Comparison of ENCODE assay signal across 1 cellular context in the genomic region with DNA sequence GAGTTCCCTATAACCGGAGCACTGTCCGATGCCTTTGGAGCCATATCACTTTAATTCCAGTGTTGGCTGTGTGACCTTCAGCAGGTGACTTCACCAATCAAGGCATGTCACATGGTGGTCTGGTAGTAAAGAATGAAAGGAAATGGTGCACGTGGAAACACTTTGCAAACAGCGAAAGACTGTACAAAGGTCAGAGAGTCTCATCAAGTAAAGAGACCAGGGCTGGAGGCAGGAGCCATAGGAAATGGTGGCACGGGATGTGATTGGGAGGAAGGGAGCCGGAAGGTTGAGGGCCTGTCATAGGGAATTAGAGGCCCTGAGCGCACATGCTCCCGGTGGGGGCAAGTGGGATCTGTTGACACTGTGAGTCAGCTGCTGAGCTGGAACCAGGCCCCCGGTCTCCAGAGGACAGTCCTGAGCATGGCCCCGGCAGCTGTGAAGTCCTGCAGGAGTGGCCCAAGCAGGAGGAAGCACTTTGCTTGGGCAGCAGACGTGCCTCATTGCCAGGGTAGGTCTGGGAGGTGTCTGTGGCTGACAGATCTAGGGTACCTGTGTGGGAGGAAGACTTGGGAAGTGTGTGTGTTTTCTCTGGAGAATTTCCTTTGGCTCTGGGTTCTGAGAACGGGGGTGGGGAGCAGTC.
A peak's percentile ranks its signal among the peaks of the same experiment; 100 is the strongest.
TF ChIP-seq lines count a peak whose summit lies in the region.

No MANE protein-coding gene starts in this region.

TF ChIP-seq in K562, 482 proteins besides CTCF, POLR2A, EP300 and RAD21 (continued from another document):
- TF ChIP-seq, protein P1, sequence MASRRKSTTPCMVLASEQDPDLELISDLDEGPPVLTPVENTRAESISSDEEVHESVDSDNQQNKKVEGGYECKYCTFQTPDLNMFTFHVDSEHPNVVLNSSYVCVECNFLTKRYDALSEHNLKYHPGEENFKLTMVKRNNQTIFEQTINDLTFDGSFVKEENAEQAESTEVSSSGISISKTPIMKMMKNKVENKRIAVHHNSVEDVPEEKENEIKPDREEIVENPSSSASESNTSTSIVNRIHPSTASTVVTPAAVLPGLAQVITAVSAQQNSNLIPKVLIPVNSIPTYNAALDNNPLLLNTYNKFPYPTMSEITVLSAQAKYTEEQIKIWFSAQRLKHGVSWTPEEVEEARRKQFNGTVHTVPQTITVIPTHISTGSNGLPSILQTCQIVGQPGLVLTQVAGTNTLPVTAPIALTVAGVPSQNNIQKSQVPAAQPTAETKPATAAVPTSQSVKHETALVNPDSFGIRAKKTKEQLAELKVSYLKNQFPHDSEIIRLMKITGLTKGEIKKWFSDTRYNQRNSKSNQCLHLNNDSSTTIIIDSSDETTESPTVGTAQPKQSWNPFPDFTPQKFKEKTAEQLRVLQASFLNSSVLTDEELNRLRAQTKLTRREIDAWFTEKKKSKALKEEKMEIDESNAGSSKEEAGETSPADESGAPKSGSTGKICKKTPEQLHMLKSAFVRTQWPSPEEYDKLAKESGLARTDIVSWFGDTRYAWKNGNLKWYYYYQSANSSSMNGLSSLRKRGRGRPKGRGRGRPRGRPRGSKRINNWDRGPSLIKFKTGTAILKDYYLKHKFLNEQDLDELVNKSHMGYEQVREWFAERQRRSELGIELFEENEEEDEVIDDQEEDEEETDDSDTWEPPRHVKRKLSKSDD (conservative IDR thresholded peaks at IDR 0.05; ENCODE audit: low read length) = no peak
- no peak for TF ChIP-seq NFYB (IDR thresholded peaks at IDR 0.05; ENCODE audit: extremely low read depth, insufficient read length)
- no peak for TF ChIP-seq TEAD2 (tag; IDR thresholded peaks at IDR 0.05)
- TF ChIP-seq HDAC6 (IDR thresholded peaks at IDR 0.05; ENCODE audit: low read depth, low read length) = no peak
- TF ChIP-seq NUFIP1 (IDR thresholded peaks at IDR 0.05; ENCODE audit: partially characterized antibody) = no peak
- peak in 1 of 2 experiments; percentile 19; a peak in 1 of 4 replicates for TF ChIP-seq NRF1 (conservative IDR thresholded peaks at IDR 0.05 in 1 of 2, IDR thresholded peaks at IDR 0.05 in 1 of 2)
- TF ChIP-seq TBP (optimal IDR thresholded peaks at IDR 0.05; ENCODE audit: low read depth, low read length) = no peak
- TF ChIP-seq FOXK2 (conservative IDR thresholded peaks at IDR 0.05 in 1 of 2, IDR thresholded peaks at IDR 0.05 in 1 of 2; ENCODE audit: low read depth in 2 of 2) = no peak
- TF ChIP-seq HNRNPLL (IDR thresholded peaks at IDR 0.05; ENCODE audit: low read depth, low read length, poor library complexity, severe bottlenecking) = peak; percentile 21
- TF ChIP-seq ZNF644 (tag; IDR thresholded peaks at IDR 0.05; ENCODE audit: low read depth) = no peak
- TF ChIP-seq, protein P2, sequence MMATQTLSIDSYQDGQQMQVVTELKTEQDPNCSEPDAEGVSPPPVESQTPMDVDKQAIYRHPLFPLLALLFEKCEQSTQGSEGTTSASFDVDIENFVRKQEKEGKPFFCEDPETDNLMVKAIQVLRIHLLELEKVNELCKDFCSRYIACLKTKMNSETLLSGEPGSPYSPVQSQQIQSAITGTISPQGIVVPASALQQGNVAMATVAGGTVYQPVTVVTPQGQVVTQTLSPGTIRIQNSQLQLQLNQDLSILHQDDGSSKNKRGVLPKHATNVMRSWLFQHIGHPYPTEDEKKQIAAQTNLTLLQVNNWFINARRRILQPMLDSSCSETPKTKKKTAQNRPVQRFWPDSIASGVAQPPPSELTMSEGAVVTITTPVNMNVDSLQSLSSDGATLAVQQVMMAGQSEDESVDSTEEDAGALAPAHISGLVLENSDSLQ (IDR thresholded peaks at IDR 0.05) = no peak
- TF ChIP-seq, protein P3, sequence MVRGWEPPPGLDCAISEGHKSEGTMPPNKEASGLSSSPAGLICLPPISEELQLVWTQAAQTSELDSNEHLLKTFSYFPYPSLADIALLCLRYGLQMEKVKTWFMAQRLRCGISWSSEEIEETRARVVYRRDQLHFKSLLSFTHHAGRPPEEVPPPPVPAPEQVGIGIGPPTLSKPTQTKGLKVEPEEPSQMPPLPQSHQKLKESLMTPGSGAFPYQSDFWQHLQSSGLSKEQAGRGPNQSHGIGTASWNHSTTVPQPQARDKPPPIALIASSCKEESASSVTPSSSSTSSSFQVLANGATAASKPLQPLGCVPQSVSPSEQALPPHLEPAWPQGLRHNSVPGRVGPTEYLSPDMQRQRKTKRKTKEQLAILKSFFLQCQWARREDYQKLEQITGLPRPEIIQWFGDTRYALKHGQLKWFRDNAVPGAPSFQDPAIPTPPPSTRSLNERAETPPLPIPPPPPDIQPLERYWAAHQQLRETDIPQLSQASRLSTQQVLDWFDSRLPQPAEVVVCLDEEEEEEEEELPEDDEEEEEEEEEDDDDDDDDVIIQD (CRISPR knock-in tag; IDR thresholded peaks at IDR 0.05) = no peak
- TF ChIP-seq, protein P4, sequence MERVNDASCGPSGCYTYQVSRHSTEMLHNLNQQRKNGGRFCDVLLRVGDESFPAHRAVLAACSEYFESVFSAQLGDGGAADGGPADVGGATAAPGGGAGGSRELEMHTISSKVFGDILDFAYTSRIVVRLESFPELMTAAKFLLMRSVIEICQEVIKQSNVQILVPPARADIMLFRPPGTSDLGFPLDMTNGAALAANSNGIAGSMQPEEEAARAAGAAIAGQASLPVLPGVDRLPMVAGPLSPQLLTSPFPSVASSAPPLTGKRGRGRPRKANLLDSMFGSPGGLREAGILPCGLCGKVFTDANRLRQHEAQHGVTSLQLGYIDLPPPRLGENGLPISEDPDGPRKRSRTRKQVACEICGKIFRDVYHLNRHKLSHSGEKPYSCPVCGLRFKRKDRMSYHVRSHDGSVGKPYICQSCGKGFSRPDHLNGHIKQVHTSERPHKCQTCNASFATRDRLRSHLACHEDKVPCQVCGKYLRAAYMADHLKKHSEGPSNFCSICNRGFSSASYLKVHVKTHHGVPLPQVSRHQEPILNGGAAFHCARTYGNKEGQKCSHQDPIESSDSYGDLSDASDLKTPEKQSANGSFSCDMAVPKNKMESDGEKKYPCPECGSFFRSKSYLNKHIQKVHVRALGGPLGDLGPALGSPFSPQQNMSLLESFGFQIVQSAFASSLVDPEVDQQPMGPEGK (CRISPR knock-in tag; IDR thresholded peaks at IDR 0.05; ENCODE audit: borderline replicate concordance) = no peak
- TF ChIP-seq RBFOX2 (IDR thresholded peaks at IDR 0.05; ENCODE audit: low read depth, low read length) = no peak
- TF ChIP-seq, protein P5, sequence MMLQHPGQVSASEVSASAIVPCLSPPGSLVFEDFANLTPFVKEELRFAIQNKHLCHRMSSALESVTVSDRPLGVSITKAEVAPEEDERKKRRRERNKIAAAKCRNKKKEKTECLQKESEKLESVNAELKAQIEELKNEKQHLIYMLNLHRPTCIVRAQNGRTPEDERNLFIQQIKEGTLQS (IDR thresholded peaks at IDR 0.05) = no peak
- TF ChIP-seq, protein P5 (CRISPR knock-in tag; conservative IDR thresholded peaks at IDR 0.05) = no peak
- peak in 1 of 2 experiments; percentile 40; a peak in 1 of 4 replicates for TF ChIP-seq FOXA3 (CRISPR knock-in tag; conservative IDR thresholded peaks at IDR 0.05 in 1 of 2, IDR thresholded peaks at IDR 0.05 in 1 of 2)
- TF ChIP-seq, protein P6, sequence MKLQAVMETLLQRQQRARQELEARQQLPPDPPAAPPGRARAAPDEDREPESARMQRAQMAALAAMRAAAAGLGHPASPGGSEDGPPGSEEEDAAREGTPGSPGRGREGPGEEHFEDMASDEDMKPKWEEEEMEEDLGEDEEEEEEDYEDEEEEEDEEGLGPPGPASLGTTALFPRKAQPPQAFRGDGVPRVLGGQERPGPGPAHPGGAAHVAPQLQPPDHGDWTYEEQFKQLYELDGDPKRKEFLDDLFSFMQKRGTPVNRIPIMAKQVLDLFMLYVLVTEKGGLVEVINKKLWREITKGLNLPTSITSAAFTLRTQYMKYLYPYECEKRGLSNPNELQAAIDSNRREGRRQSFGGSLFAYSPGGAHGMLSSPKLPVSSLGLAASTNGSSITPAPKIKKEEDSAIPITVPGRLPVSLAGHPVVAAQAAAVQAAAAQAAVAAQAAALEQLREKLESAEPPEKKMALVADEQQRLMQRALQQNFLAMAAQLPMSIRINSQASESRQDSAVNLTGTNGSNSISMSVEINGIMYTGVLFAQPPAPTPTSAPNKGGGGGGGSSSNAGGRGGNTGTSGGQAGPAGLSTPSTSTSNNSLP (IDR thresholded peaks at IDR 0.05; ENCODE audit: borderline replicate concordance, low read depth, low read length) = no peak
- TF ChIP-seq MNT (conservative IDR thresholded peaks at IDR 0.05) = peak in 1 of 2 experiments; percentile 36; a peak in 1 of 4 replicates
- TF ChIP-seq ZNF263 (CRISPR knock-in tag; IDR thresholded peaks at IDR 0.05; ENCODE audit: borderline replicate concordance) = no peak
- TF ChIP-seq, protein P7, sequence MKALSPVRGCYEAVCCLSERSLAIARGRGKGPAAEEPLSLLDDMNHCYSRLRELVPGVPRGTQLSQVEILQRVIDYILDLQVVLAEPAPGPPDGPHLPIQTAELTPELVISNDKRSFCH (CRISPR knock-in tag; IDR thresholded peaks at IDR 0.05) = no peak
- TF ChIP-seq, protein P7 (tag; IDR thresholded peaks at IDR 0.05) = no peak
- TF ChIP-seq RBM14 (IDR thresholded peaks at IDR 0.05; ENCODE audit: borderline replicate concordance, insufficient read depth, low read depth, low read length) = no peak
- TF ChIP-seq BHLHE40 (IDR thresholded peaks at IDR 0.05; ENCODE audit: low read length) = no peak
- no peak for TF ChIP-seq HMG20B (CRISPR knock-in tag; IDR thresholded peaks at IDR 0.05)
- no peak for TF ChIP-seq THRAP3 (IDR thresholded peaks at IDR 0.05; ENCODE audit: borderline replicate concordance)
- 0 out of 2 replicates have a peak, but pooled peaks have one; percentile 5 for TF ChIP-seq JUND (IDR thresholded peaks at IDR 0.05; ENCODE audit: borderline replicate concordance, low read depth, low read length)
- TF ChIP-seq JUND (tag; IDR thresholded peaks at IDR 0.05; ENCODE audit: borderline replicate concordance, low read depth, low read length) = no peak
- no peak for TF ChIP-seq MCM3 (IDR thresholded peaks at IDR 0.05)
